Comparison of ENCODE assay signal across 8 cellular contexts in the genomic region with DNA sequence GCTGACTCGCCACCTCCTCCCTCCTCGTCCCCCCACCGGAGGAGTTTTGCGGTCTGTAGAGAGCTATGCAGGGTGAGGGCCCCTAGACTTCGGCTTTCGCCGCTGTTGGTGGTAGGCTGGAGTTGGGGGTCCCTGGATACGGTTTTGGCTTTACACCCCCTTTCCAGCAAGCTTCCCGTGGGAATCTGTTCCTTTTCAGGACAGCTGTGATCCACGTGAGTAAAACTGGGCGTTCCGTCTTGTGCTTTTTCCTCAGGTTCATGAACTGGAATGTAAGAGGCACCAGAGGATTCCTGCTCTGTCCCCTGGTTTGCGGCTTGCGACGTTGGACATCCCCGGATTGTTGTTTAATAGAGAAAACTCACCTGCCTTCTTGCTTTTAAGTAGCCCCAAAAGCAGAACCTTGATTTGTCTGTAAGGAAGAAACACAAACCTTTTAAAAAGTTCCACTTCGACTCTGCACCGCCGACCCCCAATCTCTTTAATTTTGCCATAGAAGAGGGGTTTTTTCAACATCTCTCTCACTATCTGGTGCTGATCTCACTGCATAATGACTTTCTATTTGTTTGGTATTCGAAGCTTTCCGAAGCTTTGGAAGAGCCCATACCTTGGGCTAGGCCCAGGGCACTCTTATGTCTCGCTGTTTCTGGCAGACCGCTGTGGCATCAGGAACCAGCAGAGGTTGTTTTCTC. TPM values are rescaled to one million over a fixed set of nuclear protein-coding genes. Genes with fewer than 3 reads are reported as not detected.
A peak's percentile ranks its signal among the peaks of the same experiment; 100 is the strongest.
DNase-seq lines count a peak whose midpoint lies in the region; ATAC-seq and TF ChIP-seq lines count a peak whose summit lies in the region.

No MANE protein-coding gene starts in this region.

- CTCF ChIA-PET in SK-N-SH (lab: Yijun Ruan, JAX) = interaction anchor here (0.6 to 2.0 kb wide), 4 partner anchors 18 to 692 kb away, joined by 3 to 8 read pairs (median 4); no protein-coding TSS in a partner anchor

- H3K4me2 ChIP-seq in SK-N-SH = peak overlapping the region; percentile 86

- ATAC-seq in HG02981 (IDR thresholded peaks at IDR 0.05; ENCODE audit: unreplicated experiment) = peak; percentile 2
- no peak for ATAC-seq in naive thymus-derived CD8-positive, alpha-beta T cell
- ATAC-seq in HG02840 (IDR thresholded peaks at IDR 0.05; ENCODE audit: low FRiP score, unreplicated experiment) = no peak

- H3K4me3 ChIP-seq in SK-N-SH (ENCODE audit: low read depth in 2 of 2, low read length in 1 of 2) = peak overlapping the region; percentile 81
- peak overlapping the region; percentile 67 to 85 for H3K4me3 ChIP-seq in esophagus (ENCODE audit: low read depth in 1 of 2, low read length in 2 of 2)

- peaks cover 0 to 11% of the 10 kb centered on the region in 2 experiments for H3K36me3 ChIP-seq in SK-N-SH (replicated peaks in 1 of 2; ENCODE audit: control insufficient read depth in 1 of 2, insufficient read depth in 2 of 2, low read length in 1 of 2)
- H3K36me3 ChIP-seq in esophagus (ENCODE audit: control insufficient read depth in 2 of 2, insufficient read depth in 2 of 2, low read length in 1 of 2) = no peaks in the 10 kb centered on the region

- no peaks in the 10 kb centered on the region for H4K20me1 ChIP-seq in SK-N-SH (ENCODE audit: insufficient read depth)

- peaks cover 27 to 84% (median 72%) of the 10 kb centered on the region in 4 donors for H3K4me1 Mint-ChIP-seq in naive thymus-derived CD8-positive, alpha-beta T cell

- peaks cover 54% of the 10 kb centered on the region; the same call in 1 of the 2 replicates for H3K79me2 ChIP-seq in SK-N-SH (ENCODE audit: insufficient read depth)

- DNase-seq in NCI-H2107 treated with DMSO at 0.1 percent for 48 hours (lab: John Stamatoyannopoulos, UW; ENCODE audit: unreplicated experiment) (peak; percentile 49), NCI-H2107 (lab: John Stamatoyannopoulos, UW) (no peak), SK-N-SH (peak; percentile 10), NCI-H774 (lab: John Stamatoyannopoulos, UW) (no peak)
- no peak for DNase-seq in naive thymus-derived CD8-positive, alpha-beta T cell

- peaks cover 6% of the 10 kb centered on the region for H3F3A ChIP-seq in SK-N-SH (replicated peaks; ENCODE audit: insufficient read depth)

- POLR2A ChIA-PET in SK-N-SH (lab: Yijun Ruan, JAX) = interaction anchor here (0.6 to 1.9 kb wide), 3 partner anchors 32 to 704 kb away, joined by 4 to 8 read pairs (median 5); partner anchors contain the start of genes BRMS1L and INSM2
- POLR2A ChIA-PET in naive thymus-derived CD8-positive, alpha-beta T cell (lab: Charles Lee) = interaction anchor here (0.6 to 5.1 kb wide), 19 partner anchors 8 to 493 kb away, joined by 3 to 54 read pairs (median 4); partner anchors contain the start of genes FAM177A1, NFKBIA, PSMA6 and SNX6

- 12% methylated on average over 17 of the region's 23 CpGs for WGBS in SK-N-SH (ENCODE audit: low lambda C conversion rate)
- WGBS in esophagus, 2 donors = 2 to 5% methylated on average over 23 of the region's 23 CpGs

- TF ChIP-seq EP300 in SK-N-SH (IDR thresholded peaks at IDR 0.05; ENCODE audit: borderline replicate concordance in 1 of 2, low read depth in 1 of 2, low read length in 1 of 2) = no peak

- H3K9me3 Mint-ChIP-seq in naive thymus-derived CD8-positive, alpha-beta T cell = no peaks in the 10 kb centered on the region

- H3K4me1 ChIP-seq in SK-N-SH (ENCODE audit: control insufficient read depth in 1 of 2, insufficient read depth in 2 of 2, low read depth in 1 of 2, low read length in 1 of 2) (peaks cover 8 to 12% of the 10 kb centered on the region in 2 experiments; a peak in 3 of 4 replicates), esophagus (ENCODE audit: control insufficient read depth in 2 of 2, insufficient read depth in 2 of 2, low read length in 1 of 2) (no peaks in the 10 kb centered on the region)

- peak overlapping the region; percentile 90 for H2AFZ ChIP-seq in SK-N-SH (ENCODE audit: low read depth)

- H3K36me3 Mint-ChIP-seq in naive thymus-derived CD8-positive, alpha-beta T cell = peaks cover 0 to 49% (median 12%) of the 10 kb centered on the region in 3 donors

- H3K27ac ChIP-seq in SK-N-SH (ENCODE audit: low read depth in 2 of 2, low read length in 1 of 2) = peak overlapping the region; percentile 98
- H3K27ac ChIP-seq in esophagus (ENCODE audit: low read depth in 2 of 2, low read length in 1 of 2) = peak overlapping the region; percentile 96 to 99

- H3K27me3 Mint-ChIP-seq in naive thymus-derived CD8-positive, alpha-beta T cell = no peaks in the 10 kb centered on the region

- H3K27me3 ChIP-seq in SK-N-SH (ENCODE audit: insufficient read depth) (no peaks in the 10 kb centered on the region), esophagus (ENCODE audit: control insufficient read depth in 1 of 2, insufficient read depth in 2 of 2, low read length in 2 of 2) (no peaks in the 10 kb centered on the region)

- no peak for TF ChIP-seq RAD21 in SK-N-SH (IDR thresholded peaks at IDR 0.05; ENCODE audit: low read length)

- H3K9me3 ChIP-seq in SK-N-SH (no peaks in the 10 kb centered on the region), esophagus (ENCODE audit: control insufficient read depth in 2 of 2, insufficient read depth in 1 of 2, low read depth in 1 of 2, low read length in 1 of 2) (no peaks in the 10 kb centered on the region)

- no peaks in the 10 kb centered on the region for H3K9me2 ChIP-seq in SK-N-SH

- peak overlapping the region; percentile 98 to 100 (median 100) for H3K4me3 Mint-ChIP-seq in naive thymus-derived CD8-positive, alpha-beta T cell

- peak overlapping the region; percentile 90 for H3K9ac ChIP-seq in SK-N-SH

- H3K27ac Mint-ChIP-seq in naive thymus-derived CD8-positive, alpha-beta T cell = peak overlapping the region; percentile 99 to 100 (median 100)

- no peak for TF ChIP-seq CTCF in SK-N-SH (IDR thresholded peaks at IDR 0.05)

TF ChIP-seq in SK-N-SH, 30 proteins besides CTCF, POLR2A, EP300 and RAD21:
- TF ChIP-seq ZBTB33 (IDR thresholded peaks at IDR 0.05; ENCODE audit: borderline replicate concordance, low read depth) = no peak
- no peak for TF ChIP-seq RXRA (IDR thresholded peaks at IDR 0.05; ENCODE audit: borderline replicate concordance, low read depth)
- no peak for TF ChIP-seq RFX5 (IDR thresholded peaks at IDR 0.05; ENCODE audit: low read length)
- TF ChIP-seq NRF1 (IDR thresholded peaks at IDR 0.05; ENCODE audit: low read depth, low read length) = no peak
- no peak for TF ChIP-seq FOXM1 (IDR thresholded peaks at IDR 0.05; ENCODE audit: low read depth)
- no peak for TF ChIP-seq TCF12 (IDR thresholded peaks at IDR 0.05)
- TF ChIP-seq GATA2 (CRISPR knock-in tag; IDR thresholded peaks at IDR 0.05) = no peak
- TF ChIP-seq, protein P1, sequence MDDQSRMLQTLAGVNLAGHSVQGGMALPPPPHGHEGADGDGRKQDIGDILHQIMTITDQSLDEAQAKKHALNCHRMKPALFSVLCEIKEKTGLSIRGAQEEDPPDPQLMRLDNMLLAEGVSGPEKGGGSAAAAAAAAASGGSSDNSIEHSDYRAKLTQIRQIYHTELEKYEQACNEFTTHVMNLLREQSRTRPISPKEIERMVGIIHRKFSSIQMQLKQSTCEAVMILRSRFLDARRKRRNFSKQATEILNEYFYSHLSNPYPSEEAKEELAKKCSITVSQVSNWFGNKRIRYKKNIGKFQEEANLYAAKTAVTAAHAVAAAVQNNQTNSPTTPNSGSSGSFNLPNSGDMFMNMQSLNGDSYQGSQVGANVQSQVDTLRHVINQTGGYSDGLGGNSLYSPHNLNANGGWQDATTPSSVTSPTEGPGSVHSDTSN (IDR thresholded peaks at IDR 0.05) = no peak
- TF ChIP-seq NFIC (IDR thresholded peaks at IDR 0.05; ENCODE audit: borderline replicate concordance) = no peak

RNA-seq across cellular contexts. Expression of gene PRORP, which starts 0.5 kb away (rescaled TPM):
- polyA plus RNA-seq in SK-N-SH (2012; rRNA removed) (17.9 and 19.0 TPM in 2 replicates), esophagus (10 to 100 TPM in 1 of 2 donors, 1 to 10 TPM in 1; 8.9 to 18.2 TPM)
- polyA plus RNA-seq in SK-N-SH (2012; cell fraction: cytosol; rRNA removed) = 16.6 and 17.5 TPM in 2 replicates
- 64.0 and 69.9 TPM in 2 replicates for polyA plus RNA-seq in SK-N-SH (2012; cell fraction: nucleus; rRNA removed)
- total RNA-seq in naive thymus-derived CD8-positive, alpha-beta T cell = 10 to 100 TPM; 33.6 to 34.1 TPM
- polyA plus RNA-seq in naive thymus-derived CD8-positive, alpha-beta T cell = 10 to 100 TPM; 44.3 to 55.4 (median 49.7) TPM

RNA-seq across cellular contexts. Expression of gene PPP2R3C, which starts 1.1 kb away (rescaled TPM):
- polyA plus RNA-seq in SK-N-SH (2012; rRNA removed) (6.2 and 8.3 TPM in 2 replicates), esophagus (10 to 100 TPM; 10.3 to 13.1 TPM)
- 11.4 and 15.3 TPM in 2 replicates for polyA plus RNA-seq in SK-N-SH (2012; cell fraction: cytosol; rRNA removed)
- polyA plus RNA-seq in SK-N-SH (2012; cell fraction: nucleus; rRNA removed) = 4.8 and 9.2 TPM in 2 replicates
- total RNA-seq in naive thymus-derived CD8-positive, alpha-beta T cell = 10 to 100 TPM; 38.4 to 39.5 TPM
- 10 to 100 TPM; 45.6 to 57.9 (median 52.7) TPM for polyA plus RNA-seq in naive thymus-derived CD8-positive, alpha-beta T cell

Comparison
In these comparisons a context has a peak if more than half of its experiments do, and no peak if none do; other contexts are left out.
1. DNase-seq: peak in NCI-H2107 treated with DMSO at 0.1 percent for 48 hours (single experiment) and SK-N-SH (single experiment); none in NCI-H2107 (single experiment), naive thymus-derived CD8-positive, alpha-beta T cell (0 of 10) and NCI-H774 (single experiment).